Comparison of ENCODE assay signal across 23 cellular contexts in the genomic region with DNA sequence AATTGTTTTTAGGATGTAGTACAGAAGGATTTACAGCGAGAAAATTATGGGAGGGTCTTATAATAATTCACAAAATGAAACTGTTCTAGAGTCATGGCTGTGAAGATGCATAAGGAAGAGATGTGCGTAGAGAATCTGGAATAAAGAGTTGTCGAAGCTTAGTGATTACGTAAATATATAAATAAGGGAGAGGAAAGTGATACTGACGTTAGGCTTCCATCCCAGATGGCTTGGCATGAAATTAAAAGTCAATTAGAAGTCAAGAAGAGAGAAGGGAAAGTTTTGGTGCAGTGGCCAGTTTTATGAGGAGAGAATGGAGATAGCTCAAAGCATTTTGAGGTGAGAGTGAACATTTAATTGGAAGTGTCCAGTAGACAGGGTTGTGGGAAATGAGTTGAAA.
"Had no signal": no experiment of that assay in that cellular context is flagged by ENCODE, and none has a peak within 500 bp of the region (broad histone marks: within the 10 kb centered on the region; RNA-seq: fewer than 3 reads in every experiment).

No MANE protein-coding gene starts in this region.

- H3K9me3 ChIP-seq: lower lobe of right lung, mucosa of descending colon, thoracic aorta, upper lobe of left lung had no signal

- DNase-seq: activated CD4-positive, alpha-beta memory T cell treated with anti-CD3 and anti-CD28 coated beads for 36 hours; activated CD4-positive, alpha-beta T cell treated with anti-CD3 and anti-CD28 coated beads for 48 hours; activated CD8-positive, alpha-beta memory T cell treated with anti-CD3 and anti-CD28 coated beads, Interleukin-2, amount 10 ng/mL, durations not matched to agents 7 days and 5 days; activated naive CD4-positive, alpha-beta T cell treated with Interleukin-2 at 50 U/mL for 16 hours; activated T-cell treated with anti-CD3 and anti-CD28 coated beads for 4 hours; aorta; caudate nucleus; effector memory CD4-positive, alpha-beta T cell; foreskin melanocyte; islet precursor cell; left colon; lower lobe of right lung; mesendoderm; mucosa of descending colon; posterior cingulate gyrus; retina; stimulated activated CD4-positive, alpha-beta T cell treated with anti-CD3 and anti-CD28 coated beads, Interleukin-4, amount 100 ng/mL, for 24 hours; stimulated activated naive CD4-positive, alpha-beta T cell treated with Interleukin-2 at 50 U/mL for 16 hours; upper lobe of left lung had no signal

- H3K27ac ChIP-seq: lower lobe of right lung, neural progenitor cell, SK-N-MC, thoracic aorta, upper lobe of left lung had no signal

- ATAC-seq: activated CD8-positive, alpha-beta memory T cell treated with anti-CD3 and anti-CD28 coated beads, Interleukin-2, amount 10 ng/mL, durations not matched to agents 7 days and 5 days; esophagus mucosa; left colon; lower lobe of right lung; mucosa of descending colon had no signal

- H3K36me3 ChIP-seq: neural progenitor cell, thoracic aorta had no signal

- H3K4me3 ChIP-seq: lower lobe of right lung, mucosa of descending colon, neural progenitor cell, SK-N-MC, thoracic aorta, upper lobe of left lung had no signal

- H3K4me1 ChIP-seq: lower lobe of right lung, neural progenitor cell, upper lobe of left lung had no signal

- H3K27me3 ChIP-seq: neural progenitor cell, upper lobe of left lung had no signal
